In the genomic region with DNA sequence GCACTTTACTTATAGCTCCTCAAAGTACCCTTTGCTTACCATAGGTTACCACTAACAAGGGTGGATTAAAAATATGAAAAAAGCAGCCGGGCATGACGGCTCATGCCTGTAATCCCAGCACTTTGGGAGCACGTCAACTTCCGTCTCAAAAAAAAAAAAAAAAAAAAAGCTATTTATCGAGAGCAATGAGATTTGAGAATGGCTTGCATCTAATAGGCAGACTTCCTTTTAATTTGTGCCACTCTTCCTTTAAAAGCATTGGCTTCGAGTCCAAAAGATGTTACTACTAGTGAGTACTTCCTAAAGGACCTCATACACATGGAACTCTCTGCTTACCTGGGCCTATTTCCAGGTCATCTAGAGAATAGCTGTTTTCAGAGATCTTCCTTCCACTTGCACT, we compare ENCODE assay signal across 24 cellular contexts.
"Had no signal": no experiment of that assay in that cellular context is flagged by ENCODE, and none has a peak within 500 bp of the region (broad histone marks: within the 10 kb centered on the region; RNA-seq: fewer than 3 reads in every experiment).

No MANE protein-coding gene starts in this region.

- H3K9me3 ChIP-seq: adrenal gland, breast epithelium had no signal

- H3K4me1 ChIP-seq: adrenal gland, breast epithelium had no signal

- ATAC-seq: activated T-cell treated with anti-CD3 and anti-CD28 coated beads, Interleukin-2, amount 50 U/mL, for 72 hours; T-helper 17 cell had no signal

- H3K27me3 ChIP-seq: adrenal gland, breast epithelium had no signal

- DNase-seq: activated CD4-positive, alpha-beta memory T cell treated with anti-CD3 and anti-CD28 coated beads for 36 hours; activated CD4-positive, alpha-beta T cell treated with anti-CD3 and anti-CD28 coated beads, Interleukin-2, amount 10 ng/mL, durations not matched to agents 7 days and 5 days; activated CD4-positive, CD25-positive, alpha-beta regulatory T cell; activated naive CD4-positive, alpha-beta T cell treated with anti-CD3 and anti-CD28 coated beads, Interleukin-2, amount 50 U/mL, for 16 hours; activated naive CD8-positive, alpha-beta T cell treated with anti-CD3 and anti-CD28 coated beads, Interleukin-2, amount 10 ng/mL, durations not matched to agents 7 days and 5 days; activated T-cell treated with anti-CD3 and anti-CD28 coated beads for 4 hours; activated T-cell treated with anti-CD3 and anti-CD28 coated beads, Interleukin-2, amount 50 U/mL, for 72 hours; adrenal gland; aorta; central memory CD4-positive, alpha-beta T cell; KG1; MM.1S; NCI-H1105; NCI-H1436; NCI-H187; NCI-H2081; NCI-H510A treated with DMSO at 0.1 percent for 48 hours; NCI-H69; NK-92 treated with Interleukin-12 subunit alpha and Interleukin-12 subunit beta, amount 100 ng/mL, for 24 hours; OCI-M1; SHP77 treated with DMSO at 0.1 percent for 48 hours; T-helper 17 cell; T-helper 9 cell had no signal

- H3K27ac ChIP-seq: adrenal gland had no signal

- H3K4me3 ChIP-seq: adrenal gland, breast epithelium had no signal

- H3K36me3 ChIP-seq: breast epithelium had no signal
